8 cellular contexts compared by ENCODE assay signal in the genomic region with DNA sequence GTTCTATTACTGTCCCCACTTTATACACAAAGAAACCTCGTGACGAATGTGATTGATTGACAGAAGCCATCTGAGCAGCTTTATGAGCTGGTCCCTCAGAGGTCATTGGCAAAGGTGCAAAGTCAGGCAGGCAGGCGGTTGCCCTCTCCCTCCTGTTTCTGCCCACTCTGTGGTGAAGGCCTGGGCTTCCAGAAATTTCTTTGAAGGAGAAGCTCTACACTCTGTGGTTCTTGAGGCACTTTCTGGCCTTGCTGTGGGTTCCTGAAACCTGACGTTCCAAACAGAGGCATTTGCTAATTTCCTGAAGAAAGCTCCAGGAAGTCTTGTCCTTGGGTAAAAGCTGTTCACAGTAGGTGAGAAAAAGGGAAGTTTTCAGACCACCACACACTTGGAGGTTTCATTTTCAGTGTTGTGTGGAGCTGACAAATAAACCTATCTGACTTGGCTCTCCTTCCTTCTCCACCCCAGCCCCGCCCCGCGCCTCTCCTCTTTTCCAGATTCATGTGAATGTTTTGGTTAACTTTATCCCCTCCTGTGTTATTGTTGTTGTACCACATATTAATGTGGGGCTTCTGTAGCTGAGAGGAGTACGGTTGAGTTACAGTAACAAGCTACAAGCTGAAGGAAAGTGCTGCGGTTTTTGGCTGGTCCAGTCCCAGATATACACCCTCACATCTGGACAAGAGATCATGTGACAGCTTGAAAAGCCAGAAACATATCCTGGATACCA.
DNase-seq lines count a peak whose midpoint lies in the region; TF ChIP-seq lines count a peak whose summit lies in the region.

No MANE protein-coding gene starts in this region.

- no peak overlapping the region for H3K9ac ChIP-seq in trophoblast cell (ENCODE audit: low read length)

- TF ChIP-seq CTCF in GM12865 (IDR thresholded peaks at IDR 0.05; ENCODE audit: insufficient read depth, low read depth, low read length, missing control alignments) (no peak), HFF-Myc (IDR thresholded peaks at IDR 0.05; ENCODE audit: low read depth, low read length, missing control alignments) (no peak), transverse colon (IDR thresholded peaks at IDR 0.05) (no peak)

- H3K36me3 ChIP-seq in transverse colon, result no peaks in the 10 kb centered on the region
- no peaks in the 10 kb centered on the region for H3K36me3 ChIP-seq in trophoblast cell (ENCODE audit: control insufficient read depth in 1 of 2, insufficient read depth in 2 of 2, low read length in 2 of 2)

- in situ Hi-C loops in transverse colon (cut with MboI; ENCODE audit: low pct_ligation_motif_present in 1 of 4, low pct_unique_long_range_greater_than_20kb in 1 of 4, low sequenced_read_pairs in 3 of 4), result no loop called here

- no peak overlapping the region for H2BK5ac ChIP-seq in trophoblast cell (ENCODE audit: low read depth, low read length, poor library complexity)

- H3K18ac ChIP-seq in trophoblast cell (ENCODE audit: low read length), result no peak overlapping the region

- no peak overlapping the region for H3K23ac ChIP-seq in trophoblast cell (ENCODE audit: low read length)

- no peak for TF ChIP-seq POLR2A in transverse colon (IDR thresholded peaks at IDR 0.05)

- no peak overlapping the region for H4K8ac ChIP-seq in trophoblast cell (ENCODE audit: low read depth, low read length)

- H2AFZ ChIP-seq in trophoblast cell (ENCODE audit: insufficient read depth, low read length, poor library complexity), result no peak overlapping the region

- no peak for TF ChIP-seq EP300 in transverse colon (IDR thresholded peaks at IDR 0.05; ENCODE audit: low read depth)

- no peak overlapping the region for H4K91ac ChIP-seq in trophoblast cell (ENCODE audit: low read depth, low read length)

- no peaks in the 10 kb centered on the region for H3K79me1 ChIP-seq in trophoblast cell (ENCODE audit: low read length)

- no peak overlapping the region for H3K4me2 ChIP-seq in trophoblast cell (ENCODE audit: low read length)

- H3K4me1 ChIP-seq in transverse colon, result peaks cover 0 to 20% (median 0%) of the 10 kb centered on the region in 4 donors
- H3K4me1 ChIP-seq in trophoblast cell (ENCODE audit: control insufficient read depth in 1 of 2, insufficient read depth in 2 of 2, low read length in 2 of 2), result no peaks in the 10 kb centered on the region

- no peak overlapping the region for H2AK5ac ChIP-seq in trophoblast cell (ENCODE audit: low read length)

- no peaks in the 10 kb centered on the region for H3K27me3 ChIP-seq in transverse colon
- H3K27me3 ChIP-seq in trophoblast cell (ENCODE audit: insufficient read depth, low read length), result no peaks in the 10 kb centered on the region

- no peak overlapping the region for H2BK12ac ChIP-seq in trophoblast cell (ENCODE audit: low read length)

- H3K27ac ChIP-seq in transverse colon (peak overlapping the region; percentile 11 to 54 (median 28)), trophoblast cell (ENCODE audit: low read depth, low read length) (no peak overlapping the region)

- H3K14ac ChIP-seq in trophoblast cell (ENCODE audit: low read length), result no peak overlapping the region

- intact Hi-C loops in transverse colon (cut with DNase I; ENCODE audit: low total_unique reads), result no loop called here

- WGBS in transverse colon (ENCODE audit: low coverage in 1 of 2), 2 donors, result 28 to 36% methylated on average over 8 to 9 of the region's 9 CpGs
- WGBS in trophoblast cell (ENCODE audit: extremely low coverage, insufficient coverage, insufficient read length), result no CpG with 5 or more reads among the region's 9 CpGs

- H3K4ac ChIP-seq in trophoblast cell (ENCODE audit: low read depth, low read length), result no peak overlapping the region

- H3K9me3 ChIP-seq in transverse colon, result no peaks in the 10 kb centered on the region
- H3K9me3 ChIP-seq in trophoblast cell (ENCODE audit: insufficient read depth, low read depth, low read length), result no peaks in the 10 kb centered on the region

- DNase-seq in GM12865 (ENCODE audit: low read depth), result peak; percentile 65
- DNase-seq in HFF-Myc (ENCODE audit: extremely low read depth, low read depth), result peak; percentile 79
- peak; percentile 92 for DNase-seq in OCI-M1 (lab: John Stamatoyannopoulos, UW)
- DNase-seq in fibroblast of the conjunctiva (ENCODE audit: low read depth), result peak; percentile 51
- peak; percentile 20 for DNase-seq in transverse colon
- DNase-seq in HCEC 1CT, result no peak
- no peak for DNase-seq in NCI-H2029 (lab: John Stamatoyannopoulos, UW)
- DNase-seq in trophoblast cell, result no peak

- H3K79me2 ChIP-seq in trophoblast cell (ENCODE audit: control insufficient read depth, insufficient read depth, low read length, poor library complexity), result no peaks in the 10 kb centered on the region

- no peak overlapping the region for H4K12ac ChIP-seq in trophoblast cell (ENCODE audit: low read depth, low read length)

- H3K4me3 ChIP-seq in GM12865 (ENCODE audit: low read depth, low read length), result no peak overlapping the region
- no peak overlapping the region for H3K4me3 ChIP-seq in HFF-Myc (replicated peaks; ENCODE audit: low read depth, low read length)
- H3K4me3 ChIP-seq in transverse colon, result no peak overlapping the region
- no peak overlapping the region for H3K4me3 ChIP-seq in trophoblast cell (ENCODE audit: low read depth, low read length)

- no peak overlapping the region for H2BK120ac ChIP-seq in trophoblast cell (ENCODE audit: insufficient read depth, low read length, poor library complexity)

Comparison
In these comparisons a context has a peak if more than half of its experiments do, and no peak if none do; other contexts are left out.
1. DNase-seq: peak in GM12865 (single experiment), HFF-Myc (single experiment), OCI-M1 (single experiment), fibroblast of the conjunctiva (single experiment) and transverse colon (single experiment); none in HCEC 1CT (single experiment), NCI-H2029 (single experiment) and trophoblast cell (0 of 2).